ENCODE assay signal across 8 cellular contexts in the genomic region with DNA sequence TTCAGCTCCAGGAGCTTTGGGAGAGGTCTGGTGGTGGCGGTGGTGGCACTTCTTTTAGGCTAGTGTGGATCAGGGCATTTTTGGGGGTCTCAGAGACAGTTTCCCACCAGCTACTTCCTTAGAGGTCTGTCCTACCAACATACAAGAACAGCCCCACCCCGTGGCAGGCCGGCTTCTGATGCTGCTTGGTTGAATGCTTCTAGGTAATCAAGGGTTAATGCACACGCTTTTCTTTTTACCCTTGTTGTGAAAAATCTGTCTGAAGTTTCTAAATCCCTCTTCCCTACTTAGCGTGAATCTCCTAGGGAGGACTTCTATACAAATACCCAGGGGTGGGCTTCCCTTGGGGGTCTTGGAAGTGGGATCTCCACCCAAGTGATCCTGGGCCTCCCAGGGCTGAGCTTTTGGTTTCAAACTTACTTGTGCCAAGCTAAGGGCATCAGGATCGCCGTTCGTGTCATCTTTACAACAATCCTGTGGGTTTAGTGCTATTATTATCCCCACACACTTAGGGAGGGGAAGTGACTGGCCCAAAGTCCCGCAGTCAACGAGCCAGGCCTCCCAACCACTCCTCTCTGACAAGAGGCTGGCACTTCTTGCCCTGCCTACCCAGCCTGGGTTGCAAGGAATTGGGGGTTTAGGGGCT.
DNase-seq lines count a peak whose midpoint lies in the region; TF ChIP-seq lines count a peak whose summit lies in the region.

No MANE protein-coding gene starts in this region.

- H3K9ac ChIP-seq in parathyroid adenoma = no peak overlapping the region

- H3K4me1 ChIP-seq in parathyroid adenoma = peaks cover 8% of the 10 kb centered on the region

- peak overlapping the region; percentile 89 for H2AFZ ChIP-seq in parathyroid adenoma

- H3K36me3 ChIP-seq in parathyroid adenoma (ENCODE audit: control insufficient read depth, insufficient read depth, low read length) = no peaks in the 10 kb centered on the region

- no peaks in the 10 kb centered on the region for H3K9me3 ChIP-seq in parathyroid adenoma (ENCODE audit: control insufficient read depth, low read length)

- H3K4me3 ChIP-seq in GM08714 (ENCODE audit: low read length) (peak overlapping the region; percentile 71; the same call in 1 of the 2 replicates), choroid plexus epithelial cell (ENCODE audit: low read depth, low read length) (no peak overlapping the region), parathyroid adenoma (ENCODE audit: low read depth, low read length) (peak overlapping the region; percentile 73)

- no peaks in the 10 kb centered on the region for H3K27me3 ChIP-seq in parathyroid adenoma (ENCODE audit: control insufficient read depth, insufficient read depth, low read length)

- TF ChIP-seq CTCF in choroid plexus epithelial cell (conservative IDR thresholded peaks at IDR 0.05; ENCODE audit: low read depth, low read length) (peak; percentile 30), parathyroid adenoma (IDR thresholded peaks at IDR 0.05) (no peak)

- peaks cover 9% of the 10 kb centered on the region for H3K79me2 ChIP-seq in parathyroid adenoma

- no peak overlapping the region for H3K27ac ChIP-seq in parathyroid adenoma

- peak; percentile 78 for DNase-seq in MV-4-11 (lab: John Stamatoyannopoulos, UW)
- DNase-seq in choroid plexus epithelial cell (ENCODE audit: low read depth) = peak; percentile 20
- DNase-seq in stimulated activated CD4-positive, alpha-beta T cell treated with anti-CD3 and anti-CD28 coated beads, Interleukin-2, amount 100 ng/mL, for 48 hours = no peak
- DNase-seq in GDM1 (lab: John Stamatoyannopoulos, UW) = no peak
- no peak for DNase-seq in activated effector memory CD4-positive, alpha-beta T cell treated with anti-CD3 and anti-CD28 coated beads, Interleukin-2, amount 50 U/mL, for 16 hours
- DNase-seq in midbrain (lab: John Stamatoyannopoulos, UW) = no peak

- H3K4me2 ChIP-seq in parathyroid adenoma (ENCODE audit: low read length) = no peak overlapping the region

Comparison
In these comparisons a context has a peak if more than half of its experiments do, and no peak if none do; other contexts are left out.
1. DNase-seq: peak in MV-4-11 (single experiment) and choroid plexus epithelial cell (single experiment); none in stimulated activated CD4-positive, alpha-beta T cell treated with anti-CD3 and anti-CD28 coated beads, Interleukin-2, amount 100 ng/mL, for 48 hours (0 of 2), GDM1 (single experiment), activated effector memory CD4-positive, alpha-beta T cell treated with anti-CD3 and anti-CD28 coated beads, Interleukin-2, amount 50 U/mL, for 16 hours (single experiment) and midbrain (single experiment).